12 cellular contexts compared by ENCODE assay signal in genomic region chr1:113057006-113057405, GRCh38. TPM values are rescaled to one million over a fixed set of nuclear protein-coding genes. Genes with fewer than 3 reads are reported as not detected.
DNase-seq lines count a peak whose midpoint lies in the region; ATAC-seq, FAIRE-seq and TF ChIP-seq lines count a peak whose summit lies in the region.
"Had no signal": no experiment of that assay in that cellular context is flagged by ENCODE, and none has a peak within 500 bp of the region (broad histone marks: within the 10 kb centered on the region; RNA-seq: fewer than 3 reads in every experiment).

No MANE protein-coding gene starts in this region.

- no TSS peak for BruUV-seq in K562 (replicated peaks; lab: Mats Ljungman, UMichigan)

- no peak overlapping the region for H3K4me3 ChIP-seq in SK-N-SH (ENCODE audit: low read depth in 2 of 2, low read length in 1 of 2)
- no peak overlapping the region for H3K4me3 ChIP-seq in K562

- CTCF ChIA-PET in SK-N-SH (lab: Yijun Ruan, JAX): interaction anchor here (0.9 to 5.0 kb wide), 6 partner anchors 9 to 341 kb away, joined by 3 to 66 read pairs (median 12); partner anchors contain the start of genes LRIG2 and PPM1J
- CTCF ChIA-PET in K562 (lab: Yijun Ruan, JAX; ENCODE audit: low intra/inter-chr PET ratio): no interaction called here

- no peaks in the 10 kb centered on the region for H3K9me1 ChIP-seq in K562 (ENCODE audit: control insufficient read depth, insufficient read depth, low read length)

- H3K9me3 ChIP-seq in SK-N-SH (no peaks in the 10 kb centered on the region), K562 (replicated peaks; ENCODE audit: control insufficient read depth, insufficient read depth, low read depth, low read length) (no peaks in the 10 kb centered on the region)

- WGBS in SK-N-SH (ENCODE audit: low lambda C conversion rate): 51% methylated on average over 2 of the region's 2 CpGs
- 28% methylated on average over 2 of the region's 2 CpGs for WGBS in K562 (ENCODE audit: insufficient coverage, low coverage, missing lambda C conversion rate)

- H3K4me2 ChIP-seq in SK-N-SH (no peak overlapping the region), K562 (ENCODE audit: insufficient read depth, low read length) (no peak overlapping the region)

- no peaks in the 10 kb centered on the region for H3F3A ChIP-seq in SK-N-SH (replicated peaks; ENCODE audit: insufficient read depth)

- peaks cover 0 to 22% of the 10 kb centered on the region in 2 experiments; a peak in 1 of 4 replicates for H3K4me1 ChIP-seq in SK-N-SH (ENCODE audit: control insufficient read depth in 1 of 2, insufficient read depth in 2 of 2, low read depth in 1 of 2, low read length in 1 of 2)
- H3K4me1 ChIP-seq in K562 (replicated peaks in 1 of 2; ENCODE audit: control insufficient read depth in 2 of 2, insufficient read depth in 2 of 2, low read length in 2 of 2): peaks cover 7 to 14% of the 10 kb centered on the region in 2 experiments; a peak in 4 of 5 replicates

- H2AFZ ChIP-seq in SK-N-SH (ENCODE audit: low read depth) (no peak overlapping the region), K562 (ENCODE audit: low read depth, low read length) (no peak overlapping the region; the same call in 1 of the 2 replicates)

- H3K79me2 ChIP-seq in SK-N-SH (ENCODE audit: insufficient read depth): no peaks in the 10 kb centered on the region
- H3K79me2 ChIP-seq in K562 (ENCODE audit: control insufficient read depth, insufficient read depth, low read length): no peaks in the 10 kb centered on the region

- H3K9me2 ChIP-seq in SK-N-SH: no peaks in the 10 kb centered on the region

- in situ Hi-C loops in K562 (cut with MboI): no loop called here

- H3K27me3 ChIP-seq in SK-N-SH (ENCODE audit: insufficient read depth): no peaks in the 10 kb centered on the region
- no peaks in the 10 kb centered on the region for H3K27me3 ChIP-seq in K562 (ENCODE audit: control insufficient read depth in 2 of 2, insufficient read depth in 2 of 2, low read length in 2 of 2)

- no peak; the same call in 1 of the 3 replicates for ATAC-seq in SK-N-SH treated with all-trans-retinoic acid at 6 μM for 48 hours
- peak; percentile 28; the same call in 1 of the 3 replicates for ATAC-seq in K562
- no peak for ATAC-seq in GM21381 (IDR thresholded peaks at IDR 0.05; ENCODE audit: unreplicated experiment)
- ATAC-seq: right cardiac atrium had no signal

- no peak for TF ChIP-seq CTCF in SK-N-SH (IDR thresholded peaks at IDR 0.05)
- peak in 1 of 3 experiments; percentile 7; a peak in 1 of 6 replicates for TF ChIP-seq CTCF in K562 (IDR thresholded peaks at IDR 0.05 in 2 of 3, conservative IDR thresholded peaks at IDR 0.05 in 1 of 3; ENCODE audit: insufficient read depth in 2 of 3, low read depth in 1 of 3, low read length in 3 of 3)

- POLR2A ChIA-PET in SK-N-SH (lab: Yijun Ruan, JAX) (interaction anchor here (0.6 to 3.9 kb wide), 3 partner anchors 16 to 259 kb away, joined by 4 to 20 read pairs (median 4); partner anchors contain the start of gene LRIG2), K562 (lab: Yijun Ruan, JAX) (interaction anchor here (0.7 to 5.9 kb wide), 5 partner anchors 14 to 216 kb away, joined by 3 to 48 read pairs (median 4); partner anchors contain the start of gene LRIG2)

- no peak for TF ChIP-seq EP300 in SK-N-SH (IDR thresholded peaks at IDR 0.05; ENCODE audit: borderline replicate concordance in 1 of 2, low read depth in 1 of 2, low read length in 1 of 2)
- TF ChIP-seq EP300 in K562 (IDR thresholded peaks at IDR 0.05; ENCODE audit: low read length): no peak

- DNase-seq in SK-N-SH: peak; percentile 47
- DNase-seq in K562 (ENCODE audit: extremely low read depth in 1 of 4, low spot score in 3 of 4): no peak
- DNase-seq in lung microvascular endothelial cell (ENCODE audit: low read depth in 2 of 2): peak; percentile 51 to 64
- DNase-seq in NCI-H1092 (lab: John Stamatoyannopoulos, UW): no peak
- no peak for DNase-seq in midbrain (lab: John Stamatoyannopoulos, UW)
- DNase-seq in activated CD4-positive, alpha-beta T cell treated with anti-CD3 and anti-CD28 coated beads, Interleukin-2, amount 50 U/mL, for 4 hours: no peak
- DNase-seq: activated CD8-positive, alpha-beta memory T cell treated with anti-CD3 and anti-CD28 coated beads, Interleukin-2, amount 50 U/mL, for 4 hours; effector memory CD4-positive, alpha-beta T cell; MV-4-11; right cardiac atrium had no signal

- no peak for TF ChIP-seq POLR2A in K562 (conservative IDR thresholded peaks at IDR 0.05)

- no peaks in the 10 kb centered on the region for H4K20me1 ChIP-seq in SK-N-SH (ENCODE audit: insufficient read depth)
- no peaks in the 10 kb centered on the region for H4K20me1 ChIP-seq in K562 (replicated peaks; ENCODE audit: control insufficient read depth, insufficient read depth, low read length)

- H3K9ac ChIP-seq in SK-N-SH (no peak overlapping the region), K562 (ENCODE audit: insufficient read depth in 1 of 2, low read depth in 2 of 2, low read length in 2 of 2) (peak overlapping the region in 1 of 2 experiments; percentile 20; a peak in 1 of 4 replicates)

- TF ChIP-seq RAD21 in SK-N-SH (IDR thresholded peaks at IDR 0.05; ENCODE audit: low read length): no peak
- no peak for TF ChIP-seq RAD21 in K562 (CRISPR knock-in tag; conservative IDR thresholded peaks at IDR 0.05 in 1 of 2, IDR thresholded peaks at IDR 0.05 in 1 of 2)

- H3K36me3 ChIP-seq in SK-N-SH (replicated peaks in 1 of 2; ENCODE audit: control insufficient read depth in 1 of 2, insufficient read depth in 2 of 2, low read length in 1 of 2): no peaks in the 10 kb centered on the region
- H3K36me3 ChIP-seq in K562 (ENCODE audit: control insufficient read depth, insufficient read depth, low read length): no peaks in the 10 kb centered on the region

- no peak for FAIRE-seq in K562 (lab: Jason Lieb, UNC)

- intact Hi-C loops in K562 (cut with micrococcal nuclease): no loop called here

- H3K27ac ChIP-seq in SK-N-SH (ENCODE audit: low read depth in 2 of 2, low read length in 1 of 2) (peak overlapping the region in 1 of 2 experiments; percentile 19; a peak in 1 of 4 replicates), K562 (ENCODE audit: extremely low read depth, low read depth, low read length) (no peak overlapping the region)

TF ChIP-seq in SK-N-SH, 30 proteins besides CTCF, POLR2A, EP300 and RAD21 (continues in another document):
- TF ChIP-seq FOXM1 (IDR thresholded peaks at IDR 0.05; ENCODE audit: low read depth) (no peak), FOSL2 (IDR thresholded peaks at IDR 0.05; ENCODE audit: borderline replicate concordance, low read depth) (no peak), USF1 (IDR thresholded peaks at IDR 0.05; ENCODE audit: borderline replicate concordance, low read depth) (no peak)

TF ChIP-seq in SK-N-SH treated with all-trans-retinoic acid at 6 μM for 48 hours, 23 proteins besides CTCF, POLR2A, EP300 and RAD21 (continues in another document):
- TF ChIP-seq RARB (CRISPR knock-in tag; IDR thresholded peaks at IDR 0.05) (no peak), ZNF70 (CRISPR knock-in tag; IDR thresholded peaks at IDR 0.05) (no peak), ZFP3 (CRISPR knock-in tag; IDR thresholded peaks at IDR 0.05) (no peak), CREB5 (CRISPR knock-in tag; IDR thresholded peaks at IDR 0.05; ENCODE audit: low read depth) (no peak)

TF ChIP-seq in K562, 482 proteins besides CTCF, POLR2A, EP300 and RAD21 (continues in another document):
- TF ChIP-seq GTF2E2 (tag; IDR thresholded peaks at IDR 0.05) (no peak), SNAPC5 (CRISPR knock-in tag; IDR thresholded peaks at IDR 0.05) (no peak), STAT6 (CRISPR knock-in tag; IDR thresholded peaks at IDR 0.05) (no peak), ZNF717 (CRISPR knock-in tag; IDR thresholded peaks at IDR 0.05) (no peak)

RNA-seq across cellular contexts. Expression of gene LRIG2, which starts 16.0 kb away (rescaled TPM):
- 3.8 and 4.9 TPM in 2 replicates for polyA plus RNA-seq in SK-N-SH (2012; rRNA removed)
- 2.1 and 2.7 TPM in 2 replicates for polyA plus RNA-seq in SK-N-SH (2012; cell fraction: cytosol; rRNA removed)
- polyA plus RNA-seq in SK-N-SH (2012; cell fraction: nucleus; rRNA removed): 9.2 and 16.5 TPM in 2 replicates
- 95.5 and 187 TPM in 2 replicates for total RNA-seq in K562 (2011; cell fraction: chromatin; rRNA removed; ENCODE audit: low replicate concordance)
- 53.9 and 56.3 TPM in 2 replicates for total RNA-seq in K562 (2011; cell fraction: nucleolus; rRNA removed)
- total RNA-seq in K562 (2011; cell fraction: nucleoplasm; rRNA removed): 89.7 and 114 TPM in 2 replicates
- total RNA-seq in K562 (2014; rRNA removed): 6.2 and 11.8 TPM in 2 replicates
- total RNA-seq in K562 (2014; rRNA removed; fragmentation: Illumina TruSeq; extraction: Trizol): 17.9 and 23.7 TPM in 2 replicates
- 19.7 and 22.4 TPM in 2 replicates for total RNA-seq in K562 (2015; rRNA removed; fragmentation: Illumina TruSeq; extraction: Trizol)
- total RNA-seq in K562 (2021): 13.7 and 15.6 TPM in 2 replicates
- polyA plus RNA-seq in K562 (2011; rRNA removed): 28.1 and 28.5 TPM in 2 replicates
- polyA plus RNA-seq in K562 (2011; cell fraction: cytosol; rRNA removed): 10.5 and 18.9 TPM in 2 replicates
- polyA plus RNA-seq in K562 (2011; cell fraction: nucleus; rRNA removed): 41.4 and 45.7 TPM in 2 replicates
- polyA plus RNA-seq in K562 (2012): 5.2 and 6.4 TPM in 2 replicates
- 10.1 and 12.4 TPM in 2 replicates for polyA plus RNA-seq in K562 (2014; fragmentation: Illumina TruSeq; extraction: Trizol)
- 1 to 10 TPM; 1.8 to 3.3 TPM for polyA plus RNA-seq in K562 (2014; fragmentation: Nextera tagmentation; extraction: Ambion mirVana)
- 8.5 and 11.5 TPM in 2 replicates for polyA plus RNA-seq in K562 (2014; rRNA removed)
- 53.8 and 63.7 TPM in 2 replicates for polyA minus RNA-seq in K562 (2011; rRNA and poly(A)+ RNA removed)
- 16.4 and 17.7 TPM in 2 replicates for polyA minus RNA-seq in K562 (2011; cell fraction: cytosol; rRNA and poly(A)+ RNA removed)
- 23.0 and 42.1 TPM in 2 replicates for polyA minus RNA-seq in K562 (2011; cell fraction: nucleus; rRNA and poly(A)+ RNA removed)
- 6.8 and 8.9 TPM in 2 replicates for total RNA-seq in lung microvascular endothelial cell

Comparison
In these comparisons a context has a peak if more than half of its experiments do, and no peak if none do; other contexts are left out.
1. DNase-seq: peak in SK-N-SH (single experiment) and lung microvascular endothelial cell (2 of 2); none in K562 (0 of 4), NCI-H1092 (single experiment), midbrain (single experiment) and activated CD4-positive, alpha-beta T cell treated with anti-CD3 and anti-CD28 coated beads, Interleukin-2, amount 50 U/mL, for 4 hours (0 of 2).